Comparison of ENCODE assay signal across 23 cellular contexts in the genomic region with DNA sequence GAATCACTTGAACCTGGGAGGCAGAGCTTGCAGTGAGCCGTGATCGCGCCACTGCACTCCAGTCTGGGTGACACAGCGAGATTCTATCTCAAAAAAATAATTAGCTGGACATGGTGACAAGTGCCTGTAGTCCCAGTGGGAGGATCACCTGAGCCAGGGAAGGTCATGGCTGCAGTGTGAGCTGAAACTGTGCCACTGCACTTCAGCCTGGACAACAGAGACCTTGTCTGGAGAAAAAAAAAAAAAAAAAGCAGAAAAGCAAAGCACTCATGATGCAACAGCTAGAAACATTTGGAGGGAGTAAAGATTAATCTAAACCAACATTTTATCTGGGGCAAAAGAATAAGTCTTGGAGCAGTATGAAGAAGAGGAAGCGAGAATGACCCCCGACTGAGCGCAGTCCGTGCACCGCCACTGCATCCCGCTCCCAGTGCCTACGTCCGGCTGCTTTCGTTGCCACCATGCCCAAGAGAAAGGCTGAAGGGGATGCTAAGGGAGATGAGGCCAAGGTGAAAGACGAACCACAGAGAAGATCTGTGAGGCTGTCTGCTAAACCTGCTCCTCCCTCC. TPM values are rescaled to one million over a fixed set of nuclear protein-coding genes. Genes with fewer than 3 reads are reported as not detected.
A peak's percentile ranks its signal among the peaks of the same experiment; 100 is the strongest.
DNase-seq lines count a peak whose midpoint lies in the region; ATAC-seq and TF ChIP-seq lines count a peak whose summit lies in the region.
"Had no signal": no experiment of that assay in that cellular context is flagged by ENCODE, and none has a peak within 500 bp of the region (broad histone marks: within the 10 kb centered on the region; RNA-seq: fewer than 3 reads in every experiment).

No MANE protein-coding gene starts in this region.

- no peaks in the 10 kb centered on the region for H3K4me1 ChIP-seq in A673 (ENCODE audit: insufficient read depth, low read length, poor library complexity, severe bottlenecking)
- peaks cover 0 to 17% (median 0%) of the 10 kb centered on the region in 4 donors for H3K4me1 ChIP-seq in right lobe of liver
- H3K4me1 ChIP-seq: ascending aorta, foreskin keratinocyte had no signal

- H3K36me3 ChIP-seq in A673 (ENCODE audit: insufficient read depth, low read length, poor library complexity, severe bottlenecking) (peaks cover 17% of the 10 kb centered on the region), right lobe of liver (peaks cover 0 to 36% (median 9%) of the 10 kb centered on the region in 4 donors)

- peak overlapping the region; percentile 11; the same call in 1 of the 2 replicates for H3K27ac Mint-ChIP-seq in HFFc6
- H3K27ac Mint-ChIP-seq in activated T-helper 17 cell treated with anti-CD3 and anti-CD28 coated beads, Interleukin-2, amount 50 U/mL, for 72 hours = peak overlapping the region; percentile 46
- H3K27ac Mint-ChIP-seq: activated CD4-positive, alpha-beta T cell treated with anti-CD3 and anti-CD28 coated beads, Interleukin-2, amount 10 ng/mL, durations not matched to agents 24 days and 14 days; mesothelial cell of epicardium had no signal

- DNase-seq in A673 (ENCODE audit: low spot score) (no peak), HFFc6 (no peak), right lobe of liver (peak; percentile 38 to 80 (median 76)), NCI-H187 (lab: John Stamatoyannopoulos, UW) (no peak)
- DNase-seq in activated effector memory CD4-positive, alpha-beta T cell treated with anti-CD3 and anti-CD28 coated beads, Interleukin-2, amount 50 U/mL, for 16 hours = no peak
- DNase-seq: activated CD4-positive, alpha-beta T cell treated with anti-CD3 and anti-CD28 coated beads, Interleukin-2, amount 10 ng/mL, durations not matched to agents 24 days and 14 days; activated CD8-positive, alpha-beta memory T cell treated with anti-CD3 and anti-CD28 coated beads, Interleukin-2, amount 50 U/mL, for 48 hours; activated naive CD4-positive, alpha-beta T cell treated with Interleukin-2 at 50 U/mL for 16 hours; foreskin keratinocyte; H9; kidney glomerular epithelial cell; NCI-H2081; NCI-H69; PC-3; retina; stimulated activated naive CD4-positive, alpha-beta T cell; trophoblast cell had no signal

- BruUV-seq in A673 (replicated peaks; lab: Mats Ljungman, UMichigan) = no TSS peak

- H3K9me3 ChIP-seq in A673 (ENCODE audit: low read depth, low read length, poor library complexity, severe bottlenecking) = no peaks in the 10 kb centered on the region
- H3K9me3 ChIP-seq in right lobe of liver = no peaks in the 10 kb centered on the region
- H3K9me3 ChIP-seq: ascending aorta had no signal

- WGBS in right lobe of liver (ENCODE audit: insufficient coverage, low coverage, low lambda C conversion rate, missing lambda C conversion rate) = 39% methylated on average over 14 of the region's 14 CpGs

- ATAC-seq in activated T-helper 17 cell treated with anti-CD3 and anti-CD28 coated beads, Interleukin-2, amount 50 U/mL, for 72 hours (replicated peaks) = no peak
- ATAC-seq in right lobe of liver (peak; percentile 93 to 98 (median 94)), HG02678 (IDR thresholded peaks at IDR 0.05; ENCODE audit: unreplicated experiment) (no peak), GM19035 (IDR thresholded peaks at IDR 0.05; ENCODE audit: unreplicated experiment) (no peak)
- ATAC-seq: foreskin keratinocyte, PC-3, SK-N-SH treated with all-trans-retinoic acid at 6 μM for 48 hours had no signal

- no peaks in the 10 kb centered on the region for H3K27me3 Mint-ChIP-seq in HFFc6 (ENCODE audit: insufficient read depth)
- no peaks in the 10 kb centered on the region for H3K27me3 Mint-ChIP-seq in activated T-helper 17 cell treated with anti-CD3 and anti-CD28 coated beads, Interleukin-2, amount 50 U/mL, for 72 hours
- H3K27me3 Mint-ChIP-seq: activated CD4-positive, alpha-beta T cell treated with anti-CD3 and anti-CD28 coated beads, Interleukin-2, amount 10 ng/mL, durations not matched to agents 24 days and 14 days had no signal

- no peaks in the 10 kb centered on the region for H3K9me3 Mint-ChIP-seq in HFFc6
- H3K9me3 Mint-ChIP-seq in activated T-helper 17 cell treated with anti-CD3 and anti-CD28 coated beads, Interleukin-2, amount 50 U/mL, for 72 hours = no peaks in the 10 kb centered on the region
- H3K9me3 Mint-ChIP-seq: activated CD4-positive, alpha-beta T cell treated with anti-CD3 and anti-CD28 coated beads, Interleukin-2, amount 10 ng/mL, durations not matched to agents 24 days and 14 days; H9; mesothelial cell of epicardium had no signal

- no peak for TF ChIP-seq POLR2A in right lobe of liver (IDR thresholded peaks at IDR 0.05)

- POLR2A ChIA-PET in A673 (lab: Charles Lee; ENCODE audit: low non-redundant PET) = no interaction called here

- no peaks in the 10 kb centered on the region for H3K4me1 Mint-ChIP-seq in HFFc6 (ENCODE audit: low read depth)
- peaks cover 4% of the 10 kb centered on the region for H3K4me1 Mint-ChIP-seq in activated T-helper 17 cell treated with anti-CD3 and anti-CD28 coated beads, Interleukin-2, amount 50 U/mL, for 72 hours
- H3K4me1 Mint-ChIP-seq: H9, mesothelial cell of epicardium had no signal

- H3K27ac ChIP-seq in A673 (ENCODE audit: low read depth, low read length, poor library complexity, severe bottlenecking) (peak overlapping the region; percentile 54), right lobe of liver (peak overlapping the region in 2 of 3 donors; percentile 39 to 65)
- H3K27ac ChIP-seq: ascending aorta, foreskin keratinocyte had no signal

- no peak for TF ChIP-seq CTCF in A673 (conservative IDR thresholded peaks at IDR 0.05; ENCODE audit: low read depth, low read length)
- TF ChIP-seq CTCF in HFFc6 (IDR thresholded peaks at IDR 0.05) = no peak
- no peak for TF ChIP-seq CTCF in right lobe of liver (IDR thresholded peaks at IDR 0.05)

- no peak overlapping the region for H3K4me3 Mint-ChIP-seq in HFFc6
- no peak overlapping the region for H3K4me3 Mint-ChIP-seq in activated T-helper 17 cell treated with anti-CD3 and anti-CD28 coated beads, Interleukin-2, amount 50 U/mL, for 72 hours
- H3K4me3 Mint-ChIP-seq: activated CD4-positive, alpha-beta T cell treated with anti-CD3 and anti-CD28 coated beads, Interleukin-2, amount 10 ng/mL, durations not matched to agents 24 days and 14 days; H9; mesothelial cell of epicardium had no signal

- H3K27me3 ChIP-seq in A673 (replicated peaks; ENCODE audit: insufficient read depth, low read depth, low read length, poor library complexity) (no peaks in the 10 kb centered on the region), right lobe of liver (no peaks in the 10 kb centered on the region)
- H3K27me3 ChIP-seq: ascending aorta, foreskin keratinocyte had no signal

- intact Hi-C loops in A673 (cut with micrococcal nuclease; ENCODE audit: unreplicated experiment) (no loop called here), right lobe of liver (cut with DNase I) (no loop called here)

- CTCF ChIA-PET in A673 (lab: Charles Lee) = no interaction called here

- no peak overlapping the region for H3K4me3 ChIP-seq in A673 (ENCODE audit: low read depth, low read length, poor library complexity, severe bottlenecking)
- no peak overlapping the region for H3K4me3 ChIP-seq in right lobe of liver
- H3K4me3 ChIP-seq: ascending aorta had no signal

- peaks cover 29% of the 10 kb centered on the region for H3K36me3 Mint-ChIP-seq in HFFc6 (ENCODE audit: low read depth)
- H3K36me3 Mint-ChIP-seq in activated T-helper 17 cell treated with anti-CD3 and anti-CD28 coated beads, Interleukin-2, amount 50 U/mL, for 72 hours (ENCODE audit: low read depth) = peaks cover 58% of the 10 kb centered on the region

RNA-seq across cellular contexts. Expression of a gene that starts 8.3 kb away (rescaled TPM):
- total RNA-seq in A673 (2021) = 77.5 and 89.2 TPM in 2 replicates
- total RNA-seq in HFFc6 (2021; fragmentation: NEBNext Ultra II Directional; extraction: Animal tissue kit (Norgen Biotek cat#: 25700)) = 10 to 100 TPM; 32.6 to 37.4 (median 35.1) TPM
- total RNA-seq in activated T-helper 17 cell treated with anti-CD3 and anti-CD28 coated beads, Interleukin-2, amount 50 U/mL, for 72 hours = 10 to 100 TPM; 24.5 to 29.7 TPM
- total RNA-seq in right lobe of liver = 10 to 100 TPM; 39.3 to 55.6 (median 45.1) TPM

RNA-seq across cellular contexts. Expression of a gene that starts 37.4 kb away (rescaled TPM):
- total RNA-seq in A673 (2021) = 3.3 and 4.3 TPM in 2 replicates
- 1 to 10 TPM; 1.2 to 2.3 (median 1.4) TPM for total RNA-seq in HFFc6 (2021; fragmentation: NEBNext Ultra II Directional; extraction: Animal tissue kit (Norgen Biotek cat#: 25700))
- total RNA-seq in activated T-helper 17 cell treated with anti-CD3 and anti-CD28 coated beads, Interleukin-2, amount 50 U/mL, for 72 hours = 1 to 10 TPM in 1 of 2 donors, under 1 TPM in 1; 0.85 to 2.1 TPM
- total RNA-seq in right lobe of liver = 1 to 10 TPM in 4 of 6 experiments, under 1 TPM in 2; 0.43 to 2.2 (median 1.5) TPM

RNA-seq across cellular contexts. Expression of a gene that starts 38.9 kb away (rescaled TPM):
- 0.50 and 0.54 TPM in 2 replicates for total RNA-seq in A673 (2021)
- total RNA-seq in HFFc6 (2021; fragmentation: NEBNext Ultra II Directional; extraction: Animal tissue kit (Norgen Biotek cat#: 25700)) = 10 to 100 TPM; 53.9 to 68.1 (median 55.7) TPM
- total RNA-seq in activated T-helper 17 cell treated with anti-CD3 and anti-CD28 coated beads, Interleukin-2, amount 50 U/mL, for 72 hours = 10 to 100 TPM; 10.5 to 12.4 TPM
- 1 to 10 TPM in 4 of 6 experiments, under 1 TPM in 2; 0.35 to 2.6 (median 1.5) TPM for total RNA-seq in right lobe of liver

Comparison
In these comparisons a context has a peak if more than half of its experiments do, and no peak if none do; other contexts are left out.
1. DNase-seq: peak in right lobe of liver (3 of 3); none in A673 (single experiment), HFFc6 (single experiment), activated effector memory CD4-positive, alpha-beta T cell treated with anti-CD3 and anti-CD28 coated beads, Interleukin-2, amount 50 U/mL, for 16 hours (single experiment) and NCI-H187 (0 of 2).
2. ATAC-seq: peak in right lobe of liver (4 of 4); none in activated T-helper 17 cell treated with anti-CD3 and anti-CD28 coated beads, Interleukin-2, amount 50 U/mL, for 72 hours (single experiment), HG02678 (single experiment) and GM19035 (single experiment).
3. RNA of a gene that starts 38.9 kb away (total RNA-seq): 53.9 to 68.1 TPM in HFFc6; 10.5 to 12.4 TPM in activated T-helper 17 cell treated with anti-CD3 and anti-CD28 coated beads, Interleukin-2, amount 50 U/mL, for 72 hours, 0.35 to 2.6 TPM in right lobe of liver and 0.50 to 0.54 TPM in A673; every median in the first group is over 4 times any median in the second.